Comparison of ENCODE assay signal across 1 cellular context in the genomic region with DNA sequence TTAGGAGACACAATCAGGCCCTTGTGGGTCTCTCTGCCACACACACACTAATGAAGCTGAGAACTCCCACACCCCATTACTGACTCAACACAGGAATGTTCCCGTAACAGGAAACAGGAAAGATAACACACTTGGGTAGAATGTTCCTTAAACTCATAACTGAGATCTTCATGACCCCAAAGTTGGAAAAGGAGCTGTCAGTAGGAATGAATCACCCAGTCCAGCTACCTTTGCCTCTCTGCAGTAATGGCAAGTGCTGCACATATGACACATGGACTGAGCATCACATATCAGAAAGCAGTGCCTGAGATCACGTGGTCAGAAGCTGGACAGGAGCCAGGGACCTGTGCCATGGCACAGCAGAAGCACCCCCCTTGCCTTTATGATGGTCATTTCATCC.
TF ChIP-seq lines count a peak whose summit lies in the region.

No MANE protein-coding gene starts in this region.

TF ChIP-seq in H1, 55 proteins besides CTCF, POLR2A, EP300 and RAD21:
- TF ChIP-seq USF2 (IDR thresholded peaks at IDR 0.05; ENCODE audit: low read length) = no peak
- no peak for TF ChIP-seq BACH1 (IDR thresholded peaks at IDR 0.05; ENCODE audit: low read length)
- TF ChIP-seq CBX8 (IDR thresholded peaks at IDR 0.05; ENCODE audit: borderline replicate concordance, low read depth, low read length) = no peak
- TF ChIP-seq, protein P1, sequence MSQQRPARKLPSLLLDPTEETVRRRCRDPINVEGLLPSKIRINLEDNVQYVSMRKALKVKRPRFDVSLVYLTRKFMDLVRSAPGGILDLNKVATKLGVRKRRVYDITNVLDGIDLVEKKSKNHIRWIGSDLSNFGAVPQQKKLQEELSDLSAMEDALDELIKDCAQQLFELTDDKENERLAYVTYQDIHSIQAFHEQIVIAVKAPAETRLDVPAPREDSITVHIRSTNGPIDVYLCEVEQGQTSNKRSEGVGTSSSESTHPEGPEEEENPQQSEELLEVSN (IDR thresholded peaks at IDR 0.05) = no peak
- TF ChIP-seq RFX5 (IDR thresholded peaks at IDR 0.05; ENCODE audit: borderline replicate concordance, low read depth, low read length) = no peak
- TF ChIP-seq TAF1 (IDR thresholded peaks at IDR 0.05; ENCODE audit: low read depth, low read length) = no peak
- no peak for TF ChIP-seq POLR2AphosphoS5 (IDR thresholded peaks at IDR 0.05; ENCODE audit: low read depth, low read length)
- TF ChIP-seq SRF (IDR thresholded peaks at IDR 0.05; ENCODE audit: low read depth, low read length) = no peak
- no peak for TF ChIP-seq BRCA1 (IDR thresholded peaks at IDR 0.05; ENCODE audit: low read depth, low read length)
TF ChIP-seq in H1: peak in this region for 0.
